8 cellular contexts compared by ENCODE assay signal in the genomic region with DNA sequence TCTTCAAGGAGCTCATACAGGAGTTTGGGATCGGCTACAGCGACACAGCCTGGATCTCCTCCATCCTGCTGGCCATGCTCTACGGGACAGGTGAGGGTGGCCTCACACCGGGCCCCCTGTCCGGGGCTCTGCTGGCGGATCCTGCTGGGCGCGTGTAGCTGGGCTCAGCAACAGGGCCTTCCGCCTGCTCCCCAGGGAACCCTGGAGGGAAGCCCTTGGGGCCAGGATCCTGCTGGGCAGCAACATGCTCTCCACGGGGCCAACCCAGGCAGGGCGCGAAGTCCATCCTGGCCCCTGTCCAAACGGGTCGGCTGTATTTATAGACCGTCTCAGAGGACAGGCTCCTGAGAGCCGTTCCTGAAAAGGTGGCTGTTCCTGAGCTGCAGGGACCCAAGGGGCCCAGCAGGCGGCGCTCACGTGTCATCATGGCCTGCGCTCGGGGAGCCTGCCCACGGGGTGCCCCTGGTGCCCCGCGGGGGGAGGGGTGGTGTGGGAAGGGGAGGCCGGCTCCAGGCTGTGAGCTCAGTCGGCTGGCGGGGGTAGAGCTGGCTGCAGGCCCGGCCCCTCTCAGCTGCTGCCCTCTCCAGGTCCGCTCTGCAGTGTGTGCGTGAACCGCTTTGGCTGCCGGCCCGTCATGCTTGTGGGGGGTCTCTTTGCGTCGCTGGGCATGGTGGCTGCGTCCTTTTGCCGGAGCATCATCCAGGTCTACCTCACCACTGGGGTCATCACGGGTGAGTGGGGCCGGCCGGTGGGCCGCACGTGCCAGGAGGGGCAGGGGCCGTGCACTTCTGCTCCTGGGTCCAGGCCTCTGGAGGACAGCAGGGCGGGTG. TPM values are rescaled to one million over a fixed set of nuclear protein-coding genes. Genes with fewer than 3 reads are reported as not detected.
DNase-seq lines count a peak whose midpoint lies in the region; ATAC-seq and TF ChIP-seq lines count a peak whose summit lies in the region.

No MANE protein-coding gene starts in this region.

- in situ Hi-C loops in ACHN (cut with HindIII; ENCODE audit: low pct_ligation_motif_present, low pct_unique_long_range_greater_than_20kb, low sequenced_read_pairs) (no loop called here), GM23248 (cut with MboI) (no loop called here)

- peaks cover 33% of the 10 kb centered on the region for H3K4me1 ChIP-seq in GM23248 (ENCODE audit: insufficient read depth)
- peaks cover 69% of the 10 kb centered on the region for H3K4me1 ChIP-seq in PC-3 (ENCODE audit: insufficient read depth, low read length)
- peaks cover 54% of the 10 kb centered on the region for H3K4me1 ChIP-seq in ovary (ENCODE audit: insufficient read depth)

- H3K27me3 ChIP-seq in GM23248 (replicated peaks; ENCODE audit: insufficient read depth) (no peaks in the 10 kb centered on the region), PC-3 (ENCODE audit: low read length) (no peaks in the 10 kb centered on the region), ovary (no peaks in the 10 kb centered on the region)

- POLR2A ChIA-PET in PC-3 (lab: Charles Lee; ENCODE audit: unreplicated experiment): no interaction called here

- TF ChIP-seq CTCF in PC-3 (conservative IDR thresholded peaks at IDR 0.05; ENCODE audit: low read depth, low read length): peak; percentile 88
- peak; percentile 85 to 91 (median 89) for TF ChIP-seq CTCF in ovary (IDR thresholded peaks at IDR 0.05)

- no peak overlapping the region for H3K9ac ChIP-seq in GM23248
- H3K9ac ChIP-seq in PC-3 (ENCODE audit: low read length): no peak overlapping the region

- H3K27ac ChIP-seq in GM23248 (no peak overlapping the region), PC-3 (ENCODE audit: low read length) (0 out of 2 replicates have a peak overlapping the region, but pooled peaks have one; percentile 9), ovary (peak overlapping the region; percentile 1 to 60)

- H3K4me2 ChIP-seq in GM23248 (ENCODE audit: unreplicated experiment) (no peak overlapping the region), PC-3 (ENCODE audit: low read length) (no peak overlapping the region)

- H4K20me1 ChIP-seq in GM23248 (ENCODE audit: insufficient read depth) (peaks cover 7% of the 10 kb centered on the region; the same call in 1 of the 2 replicates), PC-3 (ENCODE audit: low read length) (peaks cover 75% of the 10 kb centered on the region)

- H3K4me3 ChIP-seq in GM23248 (no peak overlapping the region), PC-3 (ENCODE audit: low read length) (no peak overlapping the region), ovary (no peak overlapping the region)

- no peak for TF ChIP-seq POLR2A in ovary (IDR thresholded peaks at IDR 0.05)

- intact Hi-C loops in PC-3 (cut with micrococcal nuclease) (no loop called here), ovary (cut with DNase I) (loop anchor here in 2 of 4 donors (2.0 to 10.0 kb wide), 3 partner anchors 58 to 86 kb away; no protein-coding TSS in a partner anchor)

- no TSS peak for BruUV-seq in PC-3 (replicated peaks; lab: Mats Ljungman, UMichigan)

- H3K36me3 ChIP-seq in GM23248 (ENCODE audit: low read depth): peaks cover 5% of the 10 kb centered on the region; the same call in 1 of the 2 replicates
- H3K36me3 ChIP-seq in PC-3 (ENCODE audit: low read depth, low read length): peaks cover 38% of the 10 kb centered on the region
- no peaks in the 10 kb centered on the region for H3K36me3 ChIP-seq in ovary

- TF ChIP-seq EP300 in ovary (IDR thresholded peaks at IDR 0.05): no peak

- DNase-seq in ACHN (peak; percentile 70), GM23248 (peak; percentile 65), PC-3 (peak; percentile 63), fibroblast of peridontal ligament (ENCODE audit: extremely low read depth) (peak; percentile 35), ovary (peak; percentile 68 to 85 (median 81)), kidney glomerular epithelial cell (lab: John Stamatoyannopoulos, UW) (no peak)
- DNase-seq in activated T-helper 9 cell treated with anti-CD3 and anti-CD28 coated beads, Interleukin-2, amount 50 U/mL, for 16 hours (ENCODE audit: low read depth): peak; percentile 65

- H3K79me2 ChIP-seq in GM23248 (ENCODE audit: insufficient read depth) (peaks cover 89% of the 10 kb centered on the region), PC-3 (ENCODE audit: low read length) (peaks cover 86% of the 10 kb centered on the region)

- H3K9me2 ChIP-seq in GM23248 (ENCODE audit: insufficient read depth) (no peaks in the 10 kb centered on the region), PC-3 (replicated peaks; ENCODE audit: low read length) (no peaks in the 10 kb centered on the region)

- ATAC-seq in PC-3: no peak
- no peak for ATAC-seq in HG02678 (IDR thresholded peaks at IDR 0.05; ENCODE audit: unreplicated experiment)

- CTCF ChIA-PET in PC-3 (lab: Charles Lee): interaction anchor here (0.5 to 1.2 kb wide), 2 partner anchors 30 to 380 kb away, joined by 3 to 7 read pairs; no protein-coding TSS in a partner anchor

- WGBS in GM23248 (ENCODE audit: low coverage in 1 of 2, low lambda C conversion rate in 2 of 2, missing lambda C conversion rate in 2 of 2), 2 experiments: 62 to 64% methylated on average over 33 to 41 of the region's 44 CpGs
- WGBS in ovary, 3 donors: 25 to 30% (median 25%) methylated on average over 37 to 44 of the region's 44 CpGs

- H3F3A ChIP-seq in GM23248 (ENCODE audit: insufficient read depth) (peaks cover 23% of the 10 kb centered on the region), PC-3 (ENCODE audit: low read length, unreplicated experiment) (peaks cover 20% of the 10 kb centered on the region)

- H3K9me3 ChIP-seq in GM23248 (ENCODE audit: low read depth): no peaks in the 10 kb centered on the region
- no peaks in the 10 kb centered on the region for H3K9me3 ChIP-seq in PC-3 (ENCODE audit: low read length)
- H3K9me3 ChIP-seq in ovary: no peaks in the 10 kb centered on the region

- no peak overlapping the region for H2AFZ ChIP-seq in GM23248
- H2AFZ ChIP-seq in PC-3 (ENCODE audit: low read length): no peak overlapping the region

RNA-seq across cellular contexts. Expression of a gene that starts 7.5 kb away (rescaled TPM):
- 550 and 595 TPM in 2 replicates for total RNA-seq in GM23248 (2014; rRNA removed; shearing (Covaris generic))
- polyA plus RNA-seq in GM23248 (2016; fragmentation: Nextera tagmentation; extraction: Ambion mirVana): 95.5 and 97.7 TPM in 2 replicates
- total RNA-seq in PC-3 (2014; rRNA removed): 286 and 447 TPM in 2 replicates
- 10 to 100 TPM; 10.5 to 23.2 (median 18.0) TPM for total RNA-seq in ovary
- 1 to 10 TPM; 3.5 to 5.0 TPM for polyA plus RNA-seq in ovary

RNA-seq across cellular contexts. Expression of a gene that starts 23.7 kb away (rescaled TPM):
- total RNA-seq in GM23248 (2014; rRNA removed; shearing (Covaris generic)): 12.3 and 15.3 TPM in 2 replicates
- polyA plus RNA-seq in GM23248 (2016; fragmentation: Nextera tagmentation; extraction: Ambion mirVana): 6.2 and 10.6 TPM in 2 replicates
- total RNA-seq in PC-3 (2014; rRNA removed): 35.0 and 36.6 TPM in 2 replicates
- total RNA-seq in ovary: 10 to 100 TPM; 22.9 to 65.0 (median 41.9) TPM
- 10 to 100 TPM in 1 of 2 donors, 1 to 10 TPM in 1; 7.7 to 22.2 TPM for polyA plus RNA-seq in ovary

RNA-seq across cellular contexts. Expression of a gene that starts 37.1 kb away (rescaled TPM):
- 24.5 and 35.1 TPM in 2 replicates for total RNA-seq in GM23248 (2014; rRNA removed; shearing (Covaris generic))
- polyA plus RNA-seq in GM23248 (2016; fragmentation: Nextera tagmentation; extraction: Ambion mirVana): 102 and 114 TPM in 2 replicates
- total RNA-seq in PC-3 (2014; rRNA removed): 58.6 and 73.5 TPM in 2 replicates
- total RNA-seq in ovary: 100 to 1,000 TPM in 5 of 7 donors, 10 to 100 TPM in 2; 46.0 to 160 (median 121) TPM
- polyA plus RNA-seq in ovary: 100 to 1,000 TPM in 1 of 2 donors, 10 to 100 TPM in 1; 81.2 to 134 TPM

Comparison
In these comparisons a context has a peak if more than half of its experiments do, and no peak if none do; other contexts are left out.
1. RNA of a gene that starts 7.5 kb away (total RNA-seq): 550 to 595 TPM in GM23248 and 286 to 447 TPM in PC-3; 10.5 to 23.2 TPM in ovary; every median in the first group is over 10 times any median in the second.